Comparison of ENCODE assay signal across 8 cellular contexts in the genomic region with DNA sequence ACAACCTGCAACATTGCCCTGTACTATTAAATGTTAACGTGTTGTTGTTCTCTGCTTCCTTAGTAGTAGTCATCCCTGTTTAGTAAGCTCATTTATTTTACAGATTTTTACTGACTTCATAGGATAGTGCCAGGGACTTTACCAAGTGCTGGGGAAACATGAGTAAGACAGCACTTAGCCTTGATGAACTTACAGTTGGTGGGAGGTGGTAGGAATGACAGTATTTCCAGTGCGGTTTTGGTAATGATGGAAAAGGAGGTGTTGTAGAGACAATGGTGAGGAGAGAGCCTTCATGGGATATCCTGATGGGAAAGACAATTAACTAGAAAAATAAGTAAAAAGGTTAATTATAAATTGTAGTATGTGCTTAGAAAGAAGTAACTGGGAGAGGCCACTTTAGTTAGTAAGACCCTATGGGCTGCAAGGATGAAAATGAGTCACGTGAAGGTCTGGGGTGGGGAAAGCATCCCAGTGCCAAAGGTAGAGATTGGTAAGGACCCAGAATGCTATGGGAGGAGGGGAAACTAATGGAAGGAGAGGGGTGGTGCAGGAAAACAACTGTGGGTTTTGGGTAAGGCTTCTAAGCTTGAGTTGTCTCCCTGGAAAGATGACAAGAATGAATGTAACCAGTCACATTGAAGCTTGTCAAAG. TPM values are rescaled to one million over a fixed set of nuclear protein-coding genes. Genes with fewer than 3 reads are reported as not detected.
DNase-seq lines count a peak whose midpoint lies in the region; ATAC-seq, FAIRE-seq and TF ChIP-seq lines count a peak whose summit lies in the region.

No MANE protein-coding gene starts in this region.

- no peak for TF ChIP-seq CTCF in H9 (conservative IDR thresholded peaks at IDR 0.05)
- no peak for TF ChIP-seq CTCF in K562 (IDR thresholded peaks at IDR 0.05 in 2 of 3, conservative IDR thresholded peaks at IDR 0.05 in 1 of 3; ENCODE audit: insufficient read depth in 2 of 3, low read depth in 1 of 3, low read length in 3 of 3)

- no peak overlapping the region for H2BK12ac ChIP-seq in H9 (ENCODE audit: insufficient read length, low read depth, low read length)

- H3K9ac ChIP-seq in H9 (ENCODE audit: extremely low read depth, insufficient read length, low read length) = peak overlapping the region; percentile 83
- H3K9ac ChIP-seq in K562 (ENCODE audit: insufficient read depth in 1 of 2, low read depth in 2 of 2, low read length in 2 of 2) = peak overlapping the region; percentile 53 to 94
- peak overlapping the region; percentile 90 to 96 for H3K9ac ChIP-seq in mucosa of rectum (ENCODE audit: low read depth in 1 of 2, low read length in 2 of 2)

- H3K27me3 Mint-ChIP-seq in H9 (ENCODE audit: low read depth) = no peaks in the 10 kb centered on the region
- no peaks in the 10 kb centered on the region for H3K27me3 Mint-ChIP-seq in activated T-helper 1 cell treated with anti-CD3 and anti-CD28 coated beads, Interleukin-12 subunit alpha, Interleukin-12 subunit beta, Interleukin-2, Interleukin-4 antibody, amounts not matched to agents 30 ng/mL and 10 ng/mL and 1 ng/mL, durations not matched to agents 14 hours and 24 hours and 36 hours (ENCODE audit: insufficient read depth)
- H3K27me3 Mint-ChIP-seq in activated naive CD4-positive, alpha-beta T cell treated with anti-CD3 and anti-CD28 coated beads, Interleukin-2, amount 10 ng/mL, durations not matched to agents 7 days and 5 days = no peaks in the 10 kb centered on the region

- H3K23me2 ChIP-seq in H9 (ENCODE audit: insufficient read length, low read depth, low read length, poor library complexity, severe bottlenecking) = peaks cover 9% of the 10 kb centered on the region

- H4K5ac ChIP-seq in H9 (ENCODE audit: insufficient read length, low read depth, low read length) = no peak overlapping the region

- peaks cover 9% of the 10 kb centered on the region for H3K79me1 ChIP-seq in H9 (ENCODE audit: insufficient read depth, low read depth, low read length, poor library complexity, severe bottlenecking)

- no peak overlapping the region for H3K4ac ChIP-seq in H9 (ENCODE audit: low read depth, low read length)

- H3K4me1 ChIP-seq in H9 (ENCODE audit: insufficient read depth, low read length) (no peaks in the 10 kb centered on the region; the same call in 1 of the 2 replicates), K562 (replicated peaks in 1 of 2; ENCODE audit: control insufficient read depth in 2 of 2, insufficient read depth in 2 of 2, low read length in 2 of 2) (peaks cover 4 to 32% of the 10 kb centered on the region in 2 experiments), mucosa of rectum (ENCODE audit: control insufficient read depth in 2 of 2, insufficient read depth in 2 of 2, low read length in 2 of 2) (peaks cover 10 to 16% of the 10 kb centered on the region in 2 donors)

- no peak overlapping the region for H3K14ac ChIP-seq in H9 (ENCODE audit: insufficient read depth, low read length)

- no peak overlapping the region for H3K18ac ChIP-seq in H9 (ENCODE audit: insufficient read length, low read depth, low read length)

- no peaks in the 10 kb centered on the region for H3K9me1 ChIP-seq in K562 (ENCODE audit: control insufficient read depth, insufficient read depth, low read length)

- CTCF ChIA-PET in K562 (lab: Yijun Ruan, JAX; ENCODE audit: low intra/inter-chr PET ratio) = no interaction called here
- CTCF ChIA-PET in activated naive CD4-positive, alpha-beta T cell treated with anti-CD3 and anti-CD28 coated beads, Interleukin-2, amount 10 ng/mL, durations not matched to agents 7 days and 5 days (lab: Charles Lee) = interaction anchor here (0.9 to 3.1 kb wide), 5 partner anchors 11 to 153 kb away, joined by 3 to 18 read pairs (median 5); no protein-coding TSS in a partner anchor

- H3K9me3 ChIP-seq in H9 (ENCODE audit: control insufficient read depth, low read depth, low read length) = no peaks in the 10 kb centered on the region
- H3K9me3 ChIP-seq in K562 (replicated peaks; ENCODE audit: control insufficient read depth, insufficient read depth, low read depth, low read length) = no peaks in the 10 kb centered on the region
- no peaks in the 10 kb centered on the region for H3K9me3 ChIP-seq in mucosa of rectum (ENCODE audit: control insufficient read depth in 2 of 2, low read length in 2 of 2)

- H2BK20ac ChIP-seq in H9 (ENCODE audit: low read depth, low read length, poor library complexity, severe bottlenecking) = no peak overlapping the region

- H3K36me3 ChIP-seq in K562 (ENCODE audit: control insufficient read depth, insufficient read depth, low read length) = peaks cover 12% of the 10 kb centered on the region; the same call in 1 of the 3 replicates
- H3K36me3 ChIP-seq in mucosa of rectum (ENCODE audit: control insufficient read depth in 2 of 2, insufficient read depth in 2 of 2, low read length in 2 of 2) = no peaks in the 10 kb centered on the region

- H3K36me3 Mint-ChIP-seq in H9 (ENCODE audit: insufficient read depth in 1 of 3, low read depth in 3 of 3) = no peaks in the 10 kb centered on the region
- peaks cover 13% of the 10 kb centered on the region for H3K36me3 Mint-ChIP-seq in activated T-helper 1 cell treated with anti-CD3 and anti-CD28 coated beads, Interleukin-12 subunit alpha, Interleukin-12 subunit beta, Interleukin-2, Interleukin-4 antibody, amounts not matched to agents 30 ng/mL and 10 ng/mL and 1 ng/mL, durations not matched to agents 14 hours and 24 hours and 36 hours (ENCODE audit: low read depth)
- H3K36me3 Mint-ChIP-seq in activated naive CD4-positive, alpha-beta T cell treated with anti-CD3 and anti-CD28 coated beads, Interleukin-2, amount 10 ng/mL, durations not matched to agents 7 days and 5 days = peaks cover 16% of the 10 kb centered on the region

- peak; percentile 17 for ATAC-seq in K562
- ATAC-seq in GM21515 (IDR thresholded peaks at IDR 0.05; ENCODE audit: unreplicated experiment) = no peak
- no peak for ATAC-seq in HG02642 (IDR thresholded peaks at IDR 0.05; ENCODE audit: poor library complexity, unreplicated experiment)

- H2AFZ ChIP-seq in H9 (ENCODE audit: low read length) (no peak overlapping the region), K562 (ENCODE audit: low read depth, low read length) (no peak overlapping the region)

- no peak overlapping the region for H4K91ac ChIP-seq in H9 (ENCODE audit: insufficient read length, low read depth, low read length)

- H3K27me3 ChIP-seq in H9 (ENCODE audit: insufficient read depth, low read length) = no peaks in the 10 kb centered on the region
- no peaks in the 10 kb centered on the region for H3K27me3 ChIP-seq in K562 (ENCODE audit: control insufficient read depth in 2 of 2, insufficient read depth in 2 of 2, low read length in 2 of 2)
- H3K27me3 ChIP-seq in mucosa of rectum (ENCODE audit: control insufficient read depth in 2 of 2, insufficient read depth in 2 of 2, low read length in 2 of 2) = no peaks in the 10 kb centered on the region

- no peak for FAIRE-seq in K562 (lab: Jason Lieb, UNC)

- no peak for TF ChIP-seq POLR2A in K562 (conservative IDR thresholded peaks at IDR 0.05)

- H3T11ph ChIP-seq in H9 (ENCODE audit: low read length) = no peak overlapping the region

- H4K20me1 ChIP-seq in H9 (ENCODE audit: control insufficient read depth, insufficient read depth, insufficient read length) = no peaks in the 10 kb centered on the region
- H4K20me1 ChIP-seq in K562 (replicated peaks; ENCODE audit: control insufficient read depth, insufficient read depth, low read length) = peaks cover 50% of the 10 kb centered on the region

- H2BK15ac ChIP-seq in H9 (ENCODE audit: low read depth, low read length) = no peak overlapping the region

- H3K27ac ChIP-seq in H9 (ENCODE audit: insufficient read length, low read depth, low read length) (no peak overlapping the region), K562 (ENCODE audit: extremely low read depth, low read depth, low read length) (no peak overlapping the region; the same call in 2 of the 3 replicates), mucosa of rectum (ENCODE audit: low read depth in 2 of 2, low read length in 2 of 2) (no peak overlapping the region)

- no peak overlapping the region for H4K8ac ChIP-seq in H9 (replicated peaks; ENCODE audit: insufficient read length, low read depth, low read length)

- H3K79me2 ChIP-seq in H9 (ENCODE audit: insufficient read depth, low read length) (peaks cover 45% of the 10 kb centered on the region), K562 (ENCODE audit: control insufficient read depth, insufficient read depth, low read length) (peaks cover 72% of the 10 kb centered on the region)

- BruUV-seq in K562 (replicated peaks; lab: Mats Ljungman, UMichigan) = no TSS peak

- no peak overlapping the region for H3K27ac Mint-ChIP-seq in H9
- H3K27ac Mint-ChIP-seq in activated T-helper 1 cell treated with anti-CD3 and anti-CD28 coated beads, Interleukin-12 subunit alpha, Interleukin-12 subunit beta, Interleukin-2, Interleukin-4 antibody, amounts not matched to agents 30 ng/mL and 10 ng/mL and 1 ng/mL, durations not matched to agents 14 hours and 24 hours and 36 hours = no peak overlapping the region
- no peak overlapping the region for H3K27ac Mint-ChIP-seq in activated naive CD4-positive, alpha-beta T cell treated with anti-CD3 and anti-CD28 coated beads, Interleukin-2, amount 10 ng/mL, durations not matched to agents 7 days and 5 days

- no peak overlapping the region for H2BK120ac ChIP-seq in H9 (ENCODE audit: low read depth, low read length, poor library complexity, severe bottlenecking)

- H2BK5ac ChIP-seq in H9 (ENCODE audit: insufficient read length, low read length) = no peak overlapping the region

- TF ChIP-seq EP300 in K562 (IDR thresholded peaks at IDR 0.05; ENCODE audit: low read length) = no peak

- H2AK5ac ChIP-seq in H9 (ENCODE audit: insufficient read length, low read length) = no peak overlapping the region

- H3K23ac ChIP-seq in H9 (ENCODE audit: insufficient read length, low read depth, low read length) = no peak overlapping the region

- no peak for TF ChIP-seq RAD21 in K562 (CRISPR knock-in tag; conservative IDR thresholded peaks at IDR 0.05 in 1 of 2, IDR thresholded peaks at IDR 0.05 in 1 of 2)

- intact Hi-C loops in K562 (cut with micrococcal nuclease) = loop anchor here (2.0 kb wide), 2 partner anchors 20 to 96 kb away; a partner anchor contains a TSS
- intact Hi-C loops in activated T-helper 1 cell treated with anti-CD3 and anti-CD28 coated beads, Interleukin-12 subunit alpha, Interleukin-12 subunit beta, Interleukin-2, Interleukin-4 antibody, amounts not matched to agents 30 ng/mL and 10 ng/mL and 1 ng/mL, durations not matched to agents 14 hours and 24 hours and 36 hours (cut with micrococcal nuclease) = loop anchor here (1.0 to 5.0 kb wide), 7 partner anchors 79 to 970 kb away; a partner anchor contains a TSS

- in situ Hi-C loops in K562 (cut with MboI) = no loop called here

- H3K4me2 ChIP-seq in H9 (ENCODE audit: insufficient read depth, insufficient read length, low read length) (peak overlapping the region; percentile 53), K562 (ENCODE audit: insufficient read depth, low read length) (peak overlapping the region; percentile 99)

- no peaks in the 10 kb centered on the region; a peak in 1 of 5 replicates for H3K9me3 Mint-ChIP-seq in H9
- no peaks in the 10 kb centered on the region for H3K9me3 Mint-ChIP-seq in activated T-helper 1 cell treated with anti-CD3 and anti-CD28 coated beads, Interleukin-12 subunit alpha, Interleukin-12 subunit beta, Interleukin-2, Interleukin-4 antibody, amounts not matched to agents 30 ng/mL and 10 ng/mL and 1 ng/mL, durations not matched to agents 14 hours and 24 hours and 36 hours
- H3K9me3 Mint-ChIP-seq in activated naive CD4-positive, alpha-beta T cell treated with anti-CD3 and anti-CD28 coated beads, Interleukin-2, amount 10 ng/mL, durations not matched to agents 7 days and 5 days = no peaks in the 10 kb centered on the region

- H3K56ac ChIP-seq in H9 (ENCODE audit: insufficient read length, low read depth, low read length) = no peak overlapping the region

- no CpG with 5 or more reads among the region's 3 CpGs for WGBS in H9 (ENCODE audit: extremely low coverage, insufficient read length, low lambda C conversion rate)
- 0% methylated on average over 3 of the region's 3 CpGs for WGBS in K562 (ENCODE audit: insufficient coverage, low coverage, missing lambda C conversion rate)

- DNase-seq in AG08396 (ENCODE audit: low spot score) (peak; percentile 27), H9 (no peak), K562 (ENCODE audit: extremely low read depth in 1 of 4, low spot score in 3 of 4) (peak in 3 of 4 experiments; percentile 32 to 46 (median 41))
- no peak for DNase-seq in activated T-helper 1 cell treated with anti-CD3 and anti-CD28 coated beads, Interleukin-12 subunit alpha, Interleukin-12 subunit beta, Interleukin-2, Interleukin-4 antibody, amounts not matched to agents 30 ng/mL and 10 ng/mL and 1 ng/mL, durations not matched to agents 14 hours and 24 hours and 36 hours (ENCODE audit: low spot score)
- no peak for DNase-seq in activated naive CD4-positive, alpha-beta T cell treated with anti-CD3 and anti-CD28 coated beads, Interleukin-2, amount 10 ng/mL, durations not matched to agents 7 days and 5 days

- H3K4me3 ChIP-seq in K562 = peak overlapping the region; percentile 94
- H3K4me3 ChIP-seq in mucosa of rectum (ENCODE audit: low read length in 2 of 2) = peak overlapping the region; percentile 85 to 93

- H3K4me1 Mint-ChIP-seq in H9 = peaks cover 4% of the 10 kb centered on the region in 2 experiments
- peaks cover 15% of the 10 kb centered on the region for H3K4me1 Mint-ChIP-seq in activated T-helper 1 cell treated with anti-CD3 and anti-CD28 coated beads, Interleukin-12 subunit alpha, Interleukin-12 subunit beta, Interleukin-2, Interleukin-4 antibody, amounts not matched to agents 30 ng/mL and 10 ng/mL and 1 ng/mL, durations not matched to agents 14 hours and 24 hours and 36 hours (ENCODE audit: low read depth)
- H3K4me1 Mint-ChIP-seq in activated naive CD4-positive, alpha-beta T cell treated with anti-CD3 and anti-CD28 coated beads, Interleukin-2, amount 10 ng/mL, durations not matched to agents 7 days and 5 days = peaks cover 13% of the 10 kb centered on the region

- H3K4me3 Mint-ChIP-seq in H9 = no peak overlapping the region
- H3K4me3 Mint-ChIP-seq in activated T-helper 1 cell treated with anti-CD3 and anti-CD28 coated beads, Interleukin-12 subunit alpha, Interleukin-12 subunit beta, Interleukin-2, Interleukin-4 antibody, amounts not matched to agents 30 ng/mL and 10 ng/mL and 1 ng/mL, durations not matched to agents 14 hours and 24 hours and 36 hours = no peak overlapping the region
- H3K4me3 Mint-ChIP-seq in activated naive CD4-positive, alpha-beta T cell treated with anti-CD3 and anti-CD28 coated beads, Interleukin-2, amount 10 ng/mL, durations not matched to agents 7 days and 5 days = no peak overlapping the region

- POLR2A ChIA-PET in K562 (lab: Yijun Ruan, JAX) = interaction anchor here (0.7 to 3.3 kb wide), 9 partner anchors 10 to 95 kb away, joined by 3 to 20 read pairs (median 5); no protein-coding TSS in a partner anchor

RNA-seq across cellular contexts. Expression of a gene that starts 1.7 kb away (rescaled TPM):
- total RNA-seq in H9 (2021) (18.4 and 19.2 TPM in 2 replicates), K562 (2014; rRNA removed) (16.8 and 18.8 TPM in 2 replicates), K562 (2014; rRNA removed; fragmentation: Illumina TruSeq; extraction: Trizol) (35.0 and 37.5 TPM in 2 replicates), K562 (2015; rRNA removed; fragmentation: Illumina TruSeq; extraction: Trizol) (31.6 and 33.0 TPM in 2 replicates), K562 (2021) (21.2 and 22.1 TPM in 2 replicates)
- 25.3 and 85.9 TPM in 2 replicates for total RNA-seq in K562 (2011; cell fraction: chromatin; rRNA removed; ENCODE audit: low replicate concordance)
- total RNA-seq in K562 (2011; cell fraction: nucleolus; rRNA removed) = 15.0 and 23.9 TPM in 2 replicates
- total RNA-seq in K562 (2011; cell fraction: nucleoplasm; rRNA removed) = 31.8 and 32.3 TPM in 2 replicates
- polyA plus RNA-seq in K562 (2011; rRNA removed) (27.9 and 30.2 TPM in 2 replicates), K562 (2014; fragmentation: Illumina TruSeq; extraction: Trizol) (17.7 and 21.8 TPM in 2 replicates), K562 (2014; fragmentation: Nextera tagmentation; extraction: Ambion mirVana) (1 to 10 TPM; 3.6 to 5.6 TPM), K562 (2014; rRNA removed) (11.2 and 11.5 TPM in 2 replicates)
- polyA plus RNA-seq in K562 (2011; cell fraction: cytosol; rRNA removed) = 4.4 and 11.8 TPM in 2 replicates
- polyA plus RNA-seq in K562 (2011; cell fraction: nucleus; rRNA removed) = 12.8 and 23.6 TPM in 2 replicates
- 13.4 and 15.1 TPM in 2 replicates for polyA plus RNA-seq in K562 (2012)
- 66.1 and 103 TPM in 2 replicates for polyA minus RNA-seq in K562 (2011; rRNA and poly(A)+ RNA removed)
- polyA minus RNA-seq in K562 (2011; cell fraction: cytosol; rRNA and poly(A)+ RNA removed) = 27.9 and 28.1 TPM in 2 replicates
- polyA minus RNA-seq in K562 (2011; cell fraction: nucleus; rRNA and poly(A)+ RNA removed) = 14.7 and 38.4 TPM in 2 replicates
- 18.2 and 19.9 TPM in 2 replicates for total RNA-seq in activated T-helper 1 cell treated with anti-CD3 and anti-CD28 coated beads, Interleukin-12 subunit alpha, Interleukin-12 subunit beta, Interleukin-2, Interleukin-4 antibody, amounts not matched to agents 30 ng/mL and 10 ng/mL and 1 ng/mL, durations not matched to agents 14 hours and 24 hours and 36 hours

Comparison
In these comparisons a context has a peak if more than half of its experiments do, and no peak if none do; other contexts are left out.
1. DNase-seq: peak in AG08396 (single experiment) and K562 (3 of 4); none in H9 (single experiment), activated T-helper 1 cell treated with anti-CD3 and anti-CD28 coated beads, Interleukin-12 subunit alpha, Interleukin-12 subunit beta, Interleukin-2, Interleukin-4 antibody, amounts not matched to agents 30 ng/mL and 10 ng/mL and 1 ng/mL, durations not matched to agents 14 hours and 24 hours and 36 hours (single experiment) and activated naive CD4-positive, alpha-beta T cell treated with anti-CD3 and anti-CD28 coated beads, Interleukin-2, amount 10 ng/mL, durations not matched to agents 7 days and 5 days (single experiment).
2. Peak in every context shown above with its lines, with median percentiles within 50 percentile points of each other: H3K9ac ChIP-seq.